ENCODE assay signal across 11 cellular contexts in genomic region chr15:97902140-97902780, GRCh38. TPM values are rescaled to one million over a fixed set of nuclear protein-coding genes. Genes with fewer than 3 reads are reported as not detected.
DNase-seq lines count a peak whose midpoint lies in the region; TF ChIP-seq lines count a peak whose summit lies in the region.
"Had no signal": no experiment of that assay in that cellular context is flagged by ENCODE, and none has a peak within 500 bp of the region (broad histone marks: within the 10 kb centered on the region; RNA-seq: fewer than 3 reads in every experiment).

No MANE protein-coding gene starts in this region.

- no peak overlapping the region for H3K9ac ChIP-seq in SK-N-SH

- H3K4me3 ChIP-seq in fibroblast of the aortic adventitia (ENCODE audit: low read depth, low read length): no peak overlapping the region
- no peak overlapping the region for H3K4me3 ChIP-seq in SK-N-SH (ENCODE audit: low read depth in 2 of 2, low read length in 1 of 2)
- H3K4me3 ChIP-seq: left lung had no signal

- no peak overlapping the region for H2AFZ ChIP-seq in SK-N-SH (ENCODE audit: low read depth)

- no peaks in the 10 kb centered on the region for H3K9me2 ChIP-seq in SK-N-SH

- H3K4me1 ChIP-seq in SK-N-SH (ENCODE audit: control insufficient read depth in 1 of 2, insufficient read depth in 2 of 2, low read depth in 1 of 2, low read length in 1 of 2): no peaks in the 10 kb centered on the region
- H3K4me1 ChIP-seq: left lung had no signal

- DNase-seq in GM03348 (ENCODE audit: low spot score): peak; percentile 79
- peak; percentile 40 for DNase-seq in RKO (ENCODE audit: low spot score)
- DNase-seq in fibroblast of the aortic adventitia (ENCODE audit: low read depth): peak; percentile 53
- DNase-seq in stromal cell of bone marrow (ENCODE audit: low read depth): peak; percentile 60
- no peak for DNase-seq in NCI-H2196 (lab: John Stamatoyannopoulos, UW; ENCODE audit: unreplicated experiment)
- DNase-seq in cerebellar cortex (ENCODE audit: low spot score): no peak
- no peak for DNase-seq in SK-N-SH
- DNase-seq: activated CD4-positive, alpha-beta T cell treated with anti-CD3 and anti-CD28 coated beads, Interleukin-2, amount 50 U/mL, for 48 hours; left lung; NCI-H82; Right ventricle myocardium superior had no signal

- POLR2A ChIA-PET in SK-N-SH (lab: Yijun Ruan, JAX): no interaction called here

- no peaks in the 10 kb centered on the region for H3F3A ChIP-seq in SK-N-SH (replicated peaks; ENCODE audit: insufficient read depth)

- H3K27me3 ChIP-seq in SK-N-SH (ENCODE audit: insufficient read depth): peaks cover 42% of the 10 kb centered on the region; the same call in 1 of the 2 replicates

- TF ChIP-seq CTCF in fibroblast of the aortic adventitia (IDR thresholded peaks at IDR 0.05; ENCODE audit: insufficient read depth, low read length) (no peak), SK-N-SH (IDR thresholded peaks at IDR 0.05) (no peak)

- H3K4me2 ChIP-seq in SK-N-SH: no peak overlapping the region

- 14% methylated on average over 10 of the region's 10 CpGs for WGBS in SK-N-SH (ENCODE audit: low lambda C conversion rate)

- H3K79me2 ChIP-seq in SK-N-SH (ENCODE audit: insufficient read depth): no peaks in the 10 kb centered on the region

- H3K36me3 ChIP-seq in SK-N-SH (replicated peaks in 1 of 2; ENCODE audit: control insufficient read depth in 1 of 2, insufficient read depth in 2 of 2, low read length in 1 of 2): no peaks in the 10 kb centered on the region
- H3K36me3 ChIP-seq: left lung had no signal

- H4K20me1 ChIP-seq in SK-N-SH (ENCODE audit: insufficient read depth): no peaks in the 10 kb centered on the region

- TF ChIP-seq EP300 in SK-N-SH (IDR thresholded peaks at IDR 0.05; ENCODE audit: borderline replicate concordance in 1 of 2, low read depth in 1 of 2, low read length in 1 of 2): no peak

- TF ChIP-seq RAD21 in SK-N-SH (IDR thresholded peaks at IDR 0.05; ENCODE audit: low read length): no peak

- no peak overlapping the region for H3K27ac ChIP-seq in SK-N-SH (ENCODE audit: low read depth in 2 of 2, low read length in 1 of 2)
- H3K27ac ChIP-seq: left lung had no signal

- H3K9me3 ChIP-seq in SK-N-SH: no peaks in the 10 kb centered on the region
- H3K9me3 ChIP-seq: left lung had no signal

- CTCF ChIA-PET in SK-N-SH (lab: Yijun Ruan, JAX): interaction anchor here (4.7 kb wide), 1 partner anchor 276 kb away, joined by 30 read pairs; no protein-coding TSS in a partner anchor

TF ChIP-seq in SK-N-SH, 30 proteins besides CTCF, POLR2A, EP300 and RAD21:
- TF ChIP-seq TCF12 (IDR thresholded peaks at IDR 0.05) (no peak), REST (IDR thresholded peaks at IDR 0.05; ENCODE audit: low read depth, low read length) (no peak), SMC3 (IDR thresholded peaks at IDR 0.05; ENCODE audit: low read depth, low read length) (no peak), POLR2AphosphoS5 (IDR thresholded peaks at IDR 0.05; ENCODE audit: low read depth, low read length) (no peak), GABPA (IDR thresholded peaks at IDR 0.05; ENCODE audit: low read depth) (no peak), MEF2A (IDR thresholded peaks at IDR 0.05; ENCODE audit: borderline replicate concordance, low read depth) (no peak), FOXJ3 (CRISPR knock-in tag; IDR thresholded peaks at IDR 0.05) (no peak), USF1 (IDR thresholded peaks at IDR 0.05; ENCODE audit: borderline replicate concordance, low read depth) (no peak), RFX5 (IDR thresholded peaks at IDR 0.05; ENCODE audit: low read length) (no peak), YY1 (IDR thresholded peaks at IDR 0.05; ENCODE audit: low read depth) (no peak), NFIC (IDR thresholded peaks at IDR 0.05; ENCODE audit: borderline replicate concordance) (no peak), CHD2 (IDR thresholded peaks at IDR 0.05; ENCODE audit: low read length, partially characterized antibody) (no peak), EZH2phosphoT487 (IDR thresholded peaks at IDR 0.05; ENCODE audit: borderline replicate concordance, low read depth) (no peak), USF2 (IDR thresholded peaks at IDR 0.05; ENCODE audit: borderline replicate concordance, low read depth, low read length) (no peak), ELF1 (IDR thresholded peaks at IDR 0.05) (no peak), PBX3 (IDR thresholded peaks at IDR 0.05) (no peak), NRF1 (IDR thresholded peaks at IDR 0.05; ENCODE audit: low read depth, low read length) (no peak), IRF3 (IDR thresholded peaks at IDR 0.05; ENCODE audit: low read depth, low read length) (no peak), MXI1 (IDR thresholded peaks at IDR 0.05; ENCODE audit: low read depth, low read length) (no peak)

RNA-seq across cellular contexts. Expression of gene ARRDC4, which starts 58.2 kb away (rescaled TPM):
- 6.2 and 18.3 TPM in 2 replicates for total RNA-seq in fibroblast of the aortic adventitia (ENCODE audit: low replicate concordance)
- polyA plus RNA-seq in SK-N-SH (2012; rRNA removed): 2.3 and 3.9 TPM in 2 replicates
- 4.6 and 5.0 TPM in 2 replicates for polyA plus RNA-seq in SK-N-SH (2012; cell fraction: cytosol; rRNA removed)
- 2.8 and 4.3 TPM in 2 replicates for polyA plus RNA-seq in SK-N-SH (2012; cell fraction: nucleus; rRNA removed)

Comparison
In these comparisons a context has a peak if more than half of its experiments do, and no peak if none do; other contexts are left out.
1. DNase-seq: peak in GM03348 (single experiment), RKO (single experiment), fibroblast of the aortic adventitia (single experiment) and stromal cell of bone marrow (single experiment); none in NCI-H2196 (single experiment), cerebellar cortex (single experiment) and SK-N-SH (single experiment).